Comparison of ENCODE assay signal across 19 cellular contexts in the genomic region with DNA sequence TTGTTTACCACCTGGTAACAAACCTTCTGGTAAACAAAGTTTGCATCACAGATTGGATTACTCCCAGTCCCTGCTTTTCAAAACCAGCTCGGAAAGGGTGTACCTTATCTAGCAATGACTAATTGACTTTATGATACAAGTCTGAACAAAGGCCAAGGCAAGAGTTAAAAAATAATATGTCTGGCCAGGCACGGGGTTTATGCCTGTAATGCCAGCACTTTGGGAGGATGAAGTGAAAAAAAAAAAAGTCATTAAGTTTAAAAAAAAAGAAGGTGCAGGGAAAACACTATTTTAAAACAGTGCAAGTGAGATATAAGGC. TPM values are rescaled to one million over a fixed set of nuclear protein-coding genes. Genes with fewer than 3 reads are reported as not detected.
DNase-seq lines count a peak whose midpoint lies in the region; ATAC-seq and TF ChIP-seq lines count a peak whose summit lies in the region.
"Had no signal": no experiment of that assay in that cellular context is flagged by ENCODE, and none has a peak within 500 bp of the region (broad histone marks: within the 10 kb centered on the region; RNA-seq: fewer than 3 reads in every experiment).

No MANE protein-coding gene starts in this region.

- no peak for TF ChIP-seq CTCF in PC-3 (conservative IDR thresholded peaks at IDR 0.05; ENCODE audit: low read depth, low read length)
- no peak for TF ChIP-seq CTCF in endodermal cell (conservative IDR thresholded peaks at IDR 0.05)
- TF ChIP-seq CTCF in activated CD8-positive, alpha-beta T cell treated with anti-CD3 and anti-CD28 coated beads for 36 hours (IDR thresholded peaks at IDR 0.05), result no peak

- peak; percentile 63 for DNase-seq in HPDE6-E6E7 (ENCODE audit: extremely low spot score)
- no peak for DNase-seq in PC-3
- DNase-seq in endodermal cell, result no peak
- no peak for DNase-seq in left colon
- DNase-seq in activated CD8-positive, alpha-beta T cell treated with anti-CD3 and anti-CD28 coated beads for 36 hours, result no peak
- no peak for DNase-seq in 8988T
- no peak for DNase-seq in activated CD8-positive, alpha-beta memory T cell treated with anti-CD3 and anti-CD28 coated beads, Interleukin-2, amount 50 U/mL, for 48 hours
- DNase-seq in NCI-H748 treated with DMSO at 0.1 percent for 48 hours (lab: John Stamatoyannopoulos, UW), result no peak
- DNase-seq: AML-193; Calu3; CD4-positive, CD25-positive, alpha-beta regulatory T cell; HCEC 1CT; KG1; MG63; NCI-H1092 treated with DMSO at 0.1 percent for 48 hours; NCI-H1930; NCI-H510A; SJCRH30 had no signal

- H3K9me3 Mint-ChIP-seq in endodermal cell, result no peaks in the 10 kb centered on the region
- no peaks in the 10 kb centered on the region for H3K9me3 Mint-ChIP-seq in activated CD8-positive, alpha-beta T cell treated with anti-CD3 and anti-CD28 coated beads for 36 hours
- H3K9me3 Mint-ChIP-seq: CD4-positive, CD25-positive, alpha-beta regulatory T cell had no signal

- no peaks in the 10 kb centered on the region for H3K36me3 ChIP-seq in PC-3 (ENCODE audit: low read depth, low read length)
- no peaks in the 10 kb centered on the region for H3K36me3 ChIP-seq in endodermal cell (ENCODE audit: control insufficient read depth, insufficient read depth, low read length)
- H3K36me3 ChIP-seq: MG63, SJCRH30 had no signal

- POLR2A ChIA-PET in PC-3 (lab: Charles Lee; ENCODE audit: unreplicated experiment), result no interaction called here
- POLR2A ChIA-PET in activated CD8-positive, alpha-beta T cell treated with anti-CD3 and anti-CD28 coated beads for 36 hours (lab: Charles Lee), result interaction anchor here (0.6 to 1.7 kb wide), 2 partner anchors 9 to 18 kb away, joined by 3 to 5 read pairs; no protein-coding TSS in a partner anchor

- no peak overlapping the region for H3K27ac ChIP-seq in PC-3 (ENCODE audit: low read length)
- no peak overlapping the region for H3K27ac ChIP-seq in endodermal cell (ENCODE audit: low read depth, low read length)
- H3K27ac ChIP-seq: SJCRH30 had no signal

- intact Hi-C loops in PC-3 (cut with micrococcal nuclease), result no loop called here
- intact Hi-C loops in left colon (cut with DNase I, micrococcal nuclease), result no loop called here
- intact Hi-C loops in activated CD8-positive, alpha-beta T cell treated with anti-CD3 and anti-CD28 coated beads for 36 hours (cut with micrococcal nuclease), result no loop called here

- peaks cover 23% of the 10 kb centered on the region for H3K4me1 Mint-ChIP-seq in endodermal cell
- H3K4me1 Mint-ChIP-seq in activated CD8-positive, alpha-beta T cell treated with anti-CD3 and anti-CD28 coated beads for 36 hours (ENCODE audit: low read depth), result no peaks in the 10 kb centered on the region
- H3K4me1 Mint-ChIP-seq: CD4-positive, CD25-positive, alpha-beta regulatory T cell had no signal

- H3K4me2 ChIP-seq in PC-3 (ENCODE audit: low read length), result no peak overlapping the region

- ATAC-seq in PC-3 (peak; percentile 29; the same call in 1 of the 2 replicates), left colon (peak; percentile 62)
- ATAC-seq in activated CD8-positive, alpha-beta T cell treated with anti-CD3 and anti-CD28 coated beads for 36 hours, result no peak
- ATAC-seq: GM12878 had no signal

- no peak overlapping the region for H2AFZ ChIP-seq in PC-3 (ENCODE audit: low read length)

- peak overlapping the region; percentile 82 for H3K27ac Mint-ChIP-seq in endodermal cell
- no peak overlapping the region for H3K27ac Mint-ChIP-seq in activated CD8-positive, alpha-beta T cell treated with anti-CD3 and anti-CD28 coated beads for 36 hours
- H3K27ac Mint-ChIP-seq: CD4-positive, CD25-positive, alpha-beta regulatory T cell had no signal

- CTCF ChIA-PET in PC-3 (lab: Charles Lee), result no interaction called here
- CTCF ChIA-PET in activated CD8-positive, alpha-beta T cell treated with anti-CD3 and anti-CD28 coated beads for 36 hours (lab: Charles Lee), result no interaction called here

- no peaks in the 10 kb centered on the region for H3K36me3 Mint-ChIP-seq in endodermal cell (ENCODE audit: low read depth)
- no peaks in the 10 kb centered on the region for H3K36me3 Mint-ChIP-seq in activated CD8-positive, alpha-beta T cell treated with anti-CD3 and anti-CD28 coated beads for 36 hours (ENCODE audit: low read depth)
- H3K36me3 Mint-ChIP-seq: CD4-positive, CD25-positive, alpha-beta regulatory T cell had no signal

- H3F3A ChIP-seq in PC-3 (ENCODE audit: low read length, unreplicated experiment), result no peaks in the 10 kb centered on the region

- no peaks in the 10 kb centered on the region for H3K27me3 ChIP-seq in PC-3 (ENCODE audit: low read length)
- H3K27me3 ChIP-seq in endodermal cell (ENCODE audit: control insufficient read depth, insufficient read depth, low read length, poor library complexity, severe bottlenecking), result no peaks in the 10 kb centered on the region
- H3K27me3 ChIP-seq: MG63, SJCRH30 had no signal

- H3K79me2 ChIP-seq in PC-3 (ENCODE audit: low read length), result no peaks in the 10 kb centered on the region

- H3K9me2 ChIP-seq in PC-3 (replicated peaks; ENCODE audit: low read length), result no peaks in the 10 kb centered on the region

- H3K9ac ChIP-seq in PC-3 (ENCODE audit: low read length), result no peak overlapping the region
- H3K9ac ChIP-seq in endodermal cell (ENCODE audit: extremely low read depth, low read length, poor library complexity, severe bottlenecking), result no peak overlapping the region

- H3K4me1 ChIP-seq in PC-3 (ENCODE audit: insufficient read depth, low read length), result no peaks in the 10 kb centered on the region
- no peaks in the 10 kb centered on the region for H3K4me1 ChIP-seq in endodermal cell (ENCODE audit: control insufficient read depth, insufficient read depth, low read length)
- H3K4me1 ChIP-seq: SJCRH30 had no signal

- no peaks in the 10 kb centered on the region for H4K20me1 ChIP-seq in PC-3 (ENCODE audit: low read length)

- H3K27me3 Mint-ChIP-seq in endodermal cell (ENCODE audit: insufficient read depth), result no peaks in the 10 kb centered on the region
- no peaks in the 10 kb centered on the region for H3K27me3 Mint-ChIP-seq in activated CD8-positive, alpha-beta T cell treated with anti-CD3 and anti-CD28 coated beads for 36 hours

- BruUV-seq in PC-3 (replicated peaks; lab: Mats Ljungman, UMichigan), result no TSS peak

- H3K9me3 ChIP-seq in PC-3 (ENCODE audit: low read length), result no peaks in the 10 kb centered on the region
- H3K9me3 ChIP-seq in endodermal cell (ENCODE audit: control insufficient read depth, low read length), result no peaks in the 10 kb centered on the region
- H3K9me3 ChIP-seq: MG63, SJCRH30 had no signal

- H3K4me3 Mint-ChIP-seq in endodermal cell, result peak overlapping the region; percentile 37
- H3K4me3 Mint-ChIP-seq in activated CD8-positive, alpha-beta T cell treated with anti-CD3 and anti-CD28 coated beads for 36 hours, result no peak overlapping the region
- H3K4me3 Mint-ChIP-seq: CD4-positive, CD25-positive, alpha-beta regulatory T cell had no signal

- 0 to 15% methylated on average over 1 to 2 of the region's 2 CpGs for WGBS in endodermal cell (ENCODE audit: insufficient coverage in 1 of 2, insufficient read length in 1 of 2), 2 experiments

- H3K4me3 ChIP-seq in PC-3 (ENCODE audit: low read length) (no peak overlapping the region), endodermal cell (ENCODE audit: low read length) (no peak overlapping the region)
- H3K4me3 ChIP-seq: GM12878, MG63, SJCRH30 had no signal

RNA-seq across cellular contexts. Expression of a gene that starts 35.4 kb away (rescaled TPM):
- total RNA-seq in PC-3 (2014; rRNA removed) (39.2 and 41.5 TPM in 2 replicates), endodermal cell (100 to 1,000 TPM in 1 of 2 donors, 10 to 100 TPM in 1; 56.6 to 106 TPM), left colon (1 to 10 TPM; 1.8 to 2.6 TPM)
- 17.2 TPM for polyA plus RNA-seq in endodermal cell (2013, experiment 1 of 2)
- polyA plus RNA-seq in endodermal cell (2013, experiment 2 of 2), result 10.3 TPM
- 10 to 100 TPM; 92.8 to 98.9 TPM for total RNA-seq in activated CD8-positive, alpha-beta T cell treated with anti-CD3 and anti-CD28 coated beads for 36 hours

Comparison
In these comparisons a context has a peak if more than half of its experiments do, and no peak if none do; other contexts are left out.
1. RNA of a gene that starts 35.4 kb away (total RNA-seq): 56.6 to 106 TPM in endodermal cell, 92.8 to 98.9 TPM in activated CD8-positive, alpha-beta T cell treated with anti-CD3 and anti-CD28 coated beads for 36 hours and 39.2 to 41.5 TPM in PC-3; 1.8 to 2.6 TPM in left colon; every median in the first group is over 10 times any median in the second.